Comparison of ENCODE assay signal across 7 cellular contexts in genomic region chr5:36870399-36871040, GRCh38. TPM values are rescaled to one million over a fixed set of nuclear protein-coding genes. Genes with fewer than 3 reads are reported as not detected.
A peak's percentile ranks its signal among the peaks of the same experiment; 100 is the strongest.
DNase-seq lines count a peak whose midpoint lies in the region; ATAC-seq, FAIRE-seq and TF ChIP-seq lines count a peak whose summit lies in the region.

No MANE protein-coding gene starts in this region.

- peaks cover 7% of the 10 kb centered on the region; the same call in 1 of the 2 replicates for H4K20me1 ChIP-seq in K562 (replicated peaks; ENCODE audit: control insufficient read depth, insufficient read depth, low read length)

- H3K27me3 ChIP-seq in K562 (ENCODE audit: control insufficient read depth in 2 of 2, insufficient read depth in 2 of 2, low read length in 2 of 2) (no peaks in the 10 kb centered on the region), thoracic aorta (replicated peaks; ENCODE audit: insufficient read depth) (no peaks in the 10 kb centered on the region)

- 53% methylated on average over 2 of the region's 2 CpGs for WGBS in K562 (ENCODE audit: insufficient coverage, low coverage, missing lambda C conversion rate)

- H3K36me3 ChIP-seq in K562 (ENCODE audit: control insufficient read depth, insufficient read depth, low read length) (peaks cover 4% of the 10 kb centered on the region; the same call in 2 of the 3 replicates), thoracic aorta (no peaks in the 10 kb centered on the region)

- H3K27ac ChIP-seq in K562 (ENCODE audit: extremely low read depth, low read depth, low read length): no peak overlapping the region
- H3K27ac ChIP-seq in thoracic aorta: no peak overlapping the region

- H3K4me2 ChIP-seq in K562 (ENCODE audit: insufficient read depth, low read length): no peak overlapping the region; the same call in 1 of the 2 replicates

- peak; percentile 62 for FAIRE-seq in K562 (lab: Jason Lieb, UNC)
- peak; percentile 97 for FAIRE-seq in islet of Langerhans (lab: Jason Lieb, UNC)

- 0 out of 2 replicates have a peak, but pooled peaks have one; percentile 19 for TF ChIP-seq POLR2A in K562 (conservative IDR thresholded peaks at IDR 0.05)

- H3K9me3 ChIP-seq in K562 (replicated peaks; ENCODE audit: control insufficient read depth, insufficient read depth, low read depth, low read length) (no peaks in the 10 kb centered on the region), thoracic aorta (no peaks in the 10 kb centered on the region)

- TF ChIP-seq RAD21 in K562 (CRISPR knock-in tag; conservative IDR thresholded peaks at IDR 0.05 in 1 of 2, IDR thresholded peaks at IDR 0.05 in 1 of 2): peak; percentile 83 to 85

- no TSS peak for BruUV-seq in K562 (replicated peaks; lab: Mats Ljungman, UMichigan)

- in situ Hi-C loops in K562 (cut with MboI): loop anchor here (5.0 kb wide), 1 partner anchor 133 kb away; no protein-coding TSS in a partner anchor

- H3K4me1 ChIP-seq in K562 (replicated peaks in 1 of 2; ENCODE audit: control insufficient read depth in 2 of 2, insufficient read depth in 2 of 2, low read length in 2 of 2): peaks cover 0 to 3% of the 10 kb centered on the region in 2 experiments; a peak in 3 of 5 replicates
- peaks cover 15 to 26% of the 10 kb centered on the region in 2 donors for H3K4me1 ChIP-seq in thoracic aorta (ENCODE audit: control insufficient read depth in 1 of 2, low read depth in 2 of 2)

- H2AFZ ChIP-seq in K562 (ENCODE audit: low read depth, low read length): no peak overlapping the region

- peak; percentile 31 for TF ChIP-seq CTCF in GM10266 (IDR thresholded peaks at IDR 0.05; ENCODE audit: control insufficient read depth, insufficient read depth, low read depth, missing control alignments)
- TF ChIP-seq CTCF in K562 (IDR thresholded peaks at IDR 0.05 in 2 of 3, conservative IDR thresholded peaks at IDR 0.05 in 1 of 3; ENCODE audit: insufficient read depth in 2 of 3, low read depth in 1 of 3, low read length in 3 of 3): peak; percentile 64 to 86 (median 68); a peak in 5 of 6 replicates
- TF ChIP-seq CTCF in thoracic aorta (IDR thresholded peaks at IDR 0.05): peak; percentile 56

- H3K4me3 ChIP-seq in K562 (no peak overlapping the region), thoracic aorta (no peak overlapping the region)

- DNase-seq in GM10266 (ENCODE audit: extremely low spot score) (peak; percentile 62), HuH-7 (ENCODE audit: low spot score) (peak; percentile 84), NCI-H82 (lab: John Stamatoyannopoulos, UW) (peak; percentile 89), K562 (ENCODE audit: extremely low read depth in 1 of 4, low spot score in 3 of 4) (peak; percentile 42 to 82 (median 60)), thoracic aorta (ENCODE audit: low spot score) (no peak)

- CTCF ChIA-PET in K562 (lab: Yijun Ruan, JAX; ENCODE audit: low intra/inter-chr PET ratio): interaction anchor here (0.6 to 2.7 kb wide), 7 partner anchors 93 to 182 kb away, joined by 4 to 12 read pairs (median 5); no protein-coding TSS in a partner anchor

- H3K79me2 ChIP-seq in K562 (ENCODE audit: control insufficient read depth, insufficient read depth, low read length): peaks cover 59% of the 10 kb centered on the region

- POLR2A ChIA-PET in K562 (lab: Yijun Ruan, JAX): interaction anchor here (0.5 to 0.6 kb wide), 2 partner anchors 14 to 740 kb away, joined by 3 read pairs; no protein-coding TSS in a partner anchor

- intact Hi-C loops in K562 (cut with micrococcal nuclease): loop anchor here (1.0 to 10.0 kb wide), 4 partner anchors 131 to 636 kb away; partner anchors contain the start of genes NUP155 and WDR70

- 0 out of 2 replicates have a peak, but pooled peaks have one; percentile 24 for TF ChIP-seq EP300 in K562 (IDR thresholded peaks at IDR 0.05; ENCODE audit: low read length)

- no peak overlapping the region; a peak in 1 of 4 replicates for H3K9ac ChIP-seq in K562 (ENCODE audit: insufficient read depth in 1 of 2, low read depth in 2 of 2, low read length in 2 of 2)

- ATAC-seq in GM21737 (IDR thresholded peaks at IDR 0.05; ENCODE audit: unreplicated experiment) (peak; percentile 62), K562 (peak; percentile 67), thoracic aorta (ENCODE audit: insufficient number of reproducible peaks, low FRiP score, low read depth) (peak; percentile 79)

- H3K9me1 ChIP-seq in K562 (ENCODE audit: control insufficient read depth, insufficient read depth, low read length): no peaks in the 10 kb centered on the region

TF ChIP-seq in K562, 482 proteins besides CTCF, POLR2A, EP300 and RAD21 (continues in another document):
- TF ChIP-seq ELF2 (CRISPR knock-in tag; IDR thresholded peaks at IDR 0.05) (peak; percentile 64; the same call in 1 of the 2 replicates), ZNF766 (CRISPR knock-in tag; conservative IDR thresholded peaks at IDR 0.05) (0 out of 2 replicates have a peak, but pooled peaks have one; percentile 15), DDX20 (tag; IDR thresholded peaks at IDR 0.05; ENCODE audit: low read depth) (no peak), ZNF175 (CRISPR knock-in tag; IDR thresholded peaks at IDR 0.05; ENCODE audit: low read depth) (peak; percentile 47; the same call in 1 of the 2 replicates), FOXK2 (conservative IDR thresholded peaks at IDR 0.05 in 1 of 2, IDR thresholded peaks at IDR 0.05 in 1 of 2; ENCODE audit: low read depth in 2 of 2) (peak in 1 of 2 experiments; percentile 26; a peak in 1 of 4 replicates), L3MBTL2 (IDR thresholded peaks at IDR 0.05) (0 out of 2 replicates have a peak, but pooled peaks have one; percentile 33), GABPB1 (CRISPR knock-in tag; IDR thresholded peaks at IDR 0.05) (peak; percentile 53; the same call in 1 of the 2 replicates), CC2D1A (IDR thresholded peaks at IDR 0.05) (peak; percentile 73), SMC3 (conservative IDR thresholded peaks at IDR 0.05; ENCODE audit: insufficient read depth, low read depth, low read length) (peak; percentile 28; the same call in 1 of the 2 replicates)
- TF ChIP-seq, protein P1, sequence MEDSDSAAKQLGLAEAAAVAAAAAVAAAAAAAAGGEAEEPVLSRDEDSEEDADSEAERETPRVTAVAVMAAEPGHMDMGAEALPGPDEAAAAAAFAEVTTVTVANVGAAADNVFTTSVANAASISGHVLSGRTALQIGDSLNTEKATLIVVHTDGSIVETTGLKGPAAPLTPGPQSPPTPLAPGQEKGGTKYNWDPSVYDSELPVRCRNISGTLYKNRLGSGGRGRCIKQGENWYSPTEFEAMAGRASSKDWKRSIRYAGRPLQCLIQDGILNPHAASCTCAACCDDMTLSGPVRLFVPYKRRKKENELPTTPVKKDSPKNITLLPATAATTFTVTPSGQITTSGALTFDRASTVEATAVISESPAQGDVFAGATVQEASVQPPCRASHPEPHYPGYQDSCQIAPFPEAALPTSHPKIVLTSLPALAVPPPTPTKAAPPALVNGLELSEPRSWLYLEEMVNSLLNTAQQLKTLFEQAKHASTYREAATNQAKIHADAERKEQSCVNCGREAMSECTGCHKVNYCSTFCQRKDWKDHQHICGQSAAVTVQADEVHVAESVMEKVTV (CRISPR knock-in tag; IDR thresholded peaks at IDR 0.05): peak; percentile 70
- TF ChIP-seq, protein P2, sequence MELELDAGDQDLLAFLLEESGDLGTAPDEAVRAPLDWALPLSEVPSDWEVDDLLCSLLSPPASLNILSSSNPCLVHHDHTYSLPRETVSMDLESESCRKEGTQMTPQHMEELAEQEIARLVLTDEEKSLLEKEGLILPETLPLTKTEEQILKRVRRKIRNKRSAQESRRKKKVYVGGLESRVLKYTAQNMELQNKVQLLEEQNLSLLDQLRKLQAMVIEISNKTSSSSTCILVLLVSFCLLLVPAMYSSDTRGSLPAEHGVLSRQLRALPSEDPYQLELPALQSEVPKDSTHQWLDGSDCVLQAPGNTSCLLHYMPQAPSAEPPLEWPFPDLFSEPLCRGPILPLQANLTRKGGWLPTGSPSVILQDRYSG (tag; conservative IDR thresholded peaks at IDR 0.05; ENCODE audit: low read depth): no peak
- TF ChIP-seq, protein P3, sequence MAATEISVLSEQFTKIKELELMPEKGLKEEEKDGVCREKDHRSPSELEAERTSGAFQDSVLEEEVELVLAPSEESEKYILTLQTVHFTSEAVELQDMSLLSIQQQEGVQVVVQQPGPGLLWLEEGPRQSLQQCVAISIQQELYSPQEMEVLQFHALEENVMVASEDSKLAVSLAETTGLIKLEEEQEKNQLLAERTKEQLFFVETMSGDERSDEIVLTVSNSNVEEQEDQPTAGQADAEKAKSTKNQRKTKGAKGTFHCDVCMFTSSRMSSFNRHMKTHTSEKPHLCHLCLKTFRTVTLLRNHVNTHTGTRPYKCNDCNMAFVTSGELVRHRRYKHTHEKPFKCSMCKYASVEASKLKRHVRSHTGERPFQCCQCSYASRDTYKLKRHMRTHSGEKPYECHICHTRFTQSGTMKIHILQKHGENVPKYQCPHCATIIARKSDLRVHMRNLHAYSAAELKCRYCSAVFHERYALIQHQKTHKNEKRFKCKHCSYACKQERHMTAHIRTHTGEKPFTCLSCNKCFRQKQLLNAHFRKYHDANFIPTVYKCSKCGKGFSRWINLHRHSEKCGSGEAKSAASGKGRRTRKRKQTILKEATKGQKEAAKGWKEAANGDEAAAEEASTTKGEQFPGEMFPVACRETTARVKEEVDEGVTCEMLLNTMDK (IDR thresholded peaks at IDR 0.05; ENCODE audit: borderline replicate concordance, insufficient read depth, low read depth, low read length, poor library complexity, severe bottlenecking): peak; percentile 7

RNA-seq across cellular contexts. Expression of gene NIPBL, which starts 6.0 kb away (rescaled TPM):
- 63.5 and 179 TPM in 2 replicates for total RNA-seq in K562 (2011; cell fraction: chromatin; rRNA removed; ENCODE audit: low replicate concordance)
- total RNA-seq in K562 (2011; cell fraction: nucleolus; rRNA removed): 22.7 and 38.0 TPM in 2 replicates
- 72.7 and 138 TPM in 2 replicates for total RNA-seq in K562 (2011; cell fraction: nucleoplasm; rRNA removed)
- total RNA-seq in K562 (2014; rRNA removed): 26.1 and 27.9 TPM in 2 replicates
- total RNA-seq in K562 (2014; rRNA removed; fragmentation: Illumina TruSeq; extraction: Trizol): 38.9 and 48.7 TPM in 2 replicates
- total RNA-seq in K562 (2015; rRNA removed; fragmentation: Illumina TruSeq; extraction: Trizol): 37.9 and 42.3 TPM in 2 replicates
- total RNA-seq in K562 (2021): 56.7 and 56.9 TPM in 2 replicates
- 45.0 and 50.6 TPM in 2 replicates for polyA plus RNA-seq in K562 (2011; rRNA removed)
- 28.7 and 31.9 TPM in 2 replicates for polyA plus RNA-seq in K562 (2011; cell fraction: cytosol; rRNA removed)
- polyA plus RNA-seq in K562 (2011; cell fraction: nucleus; rRNA removed): 93.7 and 95.8 TPM in 2 replicates
- polyA plus RNA-seq in K562 (2012): 25.7 and 27.0 TPM in 2 replicates
- polyA plus RNA-seq in K562 (2014; fragmentation: Illumina TruSeq; extraction: Trizol): 31.6 and 39.1 TPM in 2 replicates
- polyA plus RNA-seq in K562 (2014; fragmentation: Nextera tagmentation; extraction: Ambion mirVana): 10 to 100 TPM; 12.9 to 15.6 TPM
- polyA plus RNA-seq in K562 (2014; rRNA removed): 20.8 and 26.2 TPM in 2 replicates
- polyA minus RNA-seq in K562 (2011; rRNA and poly(A)+ RNA removed): 186 and 237 TPM in 2 replicates
- 43.8 and 51.4 TPM in 2 replicates for polyA minus RNA-seq in K562 (2011; cell fraction: cytosol; rRNA and poly(A)+ RNA removed)
- polyA minus RNA-seq in K562 (2011; cell fraction: nucleus; rRNA and poly(A)+ RNA removed): 75.4 and 141 TPM in 2 replicates
- 10 to 100 TPM; 38.6 to 50.8 TPM for total RNA-seq in thoracic aorta
